Comparison of ENCODE assay signal across 1 cellular context in genomic region chr19:49361438-49362047, GRCh38.
TF ChIP-seq lines count a peak whose summit lies in the region.

No MANE protein-coding gene starts in this region.

TF ChIP-seq in endothelial cell of umbilical vein, 7 proteins besides CTCF, POLR2A, EP300 and RAD21:
- TF ChIP-seq MAX (IDR thresholded peaks at IDR 0.05; ENCODE audit: insufficient read depth, insufficient read length) (no peak), POLR2AphosphoS5 (IDR thresholded peaks at IDR 0.05; ENCODE audit: insufficient read depth, low read depth, low read length) (peak; percentile 91), JUN (IDR thresholded peaks at IDR 0.05; ENCODE audit: borderline replicate concordance, insufficient read depth, insufficient read length, low read depth) (no peak), GATA2 (IDR thresholded peaks at IDR 0.05; ENCODE audit: insufficient read depth, insufficient read length, low read depth, low read length) (no peak), FOS (IDR thresholded peaks at IDR 0.05; ENCODE audit: borderline replicate concordance, insufficient read depth, low read length) (no peak)
